Comparison of ENCODE assay signal across 18 cellular contexts in the genomic region with DNA sequence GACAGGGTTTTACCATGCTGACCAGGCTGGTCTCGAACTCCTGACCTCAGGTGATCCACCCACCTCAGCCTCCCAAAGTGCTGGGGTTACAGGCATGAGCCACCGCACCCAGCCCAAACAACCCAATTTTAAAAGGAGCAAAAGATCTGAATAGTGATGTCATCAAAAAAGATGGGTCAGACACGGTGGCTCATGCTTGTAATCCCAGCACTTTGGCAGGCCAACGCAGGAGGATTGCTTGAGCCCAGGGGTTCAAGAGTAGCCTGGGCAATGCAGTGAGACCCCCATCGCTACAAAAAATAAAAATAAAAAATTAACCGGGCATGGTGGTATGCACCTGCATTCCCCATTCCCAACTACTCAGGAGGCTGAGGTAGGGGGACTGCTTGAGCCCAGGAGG. TPM values are rescaled to one million over a fixed set of nuclear protein-coding genes. Genes with fewer than 3 reads are reported as not detected.
A peak's percentile ranks its signal among the peaks of the same experiment; 100 is the strongest.
DNase-seq lines count a peak whose midpoint lies in the region; ATAC-seq, FAIRE-seq and TF ChIP-seq lines count a peak whose summit lies in the region.
"Had no signal": no experiment of that assay in that cellular context is flagged by ENCODE, and none has a peak within 500 bp of the region (broad histone marks: within the 10 kb centered on the region; RNA-seq: fewer than 3 reads in every experiment).

No MANE protein-coding gene starts in this region.

- no peak overlapping the region; the same call in 1 of the 2 replicates for H4K8ac ChIP-seq in H1 (ENCODE audit: extremely low read depth, insufficient read depth, low read length)

- no peak overlapping the region for H3K9ac ChIP-seq in HepG2 (ENCODE audit: insufficient read depth, low read depth, low read length)
- no peak overlapping the region for H3K9ac ChIP-seq in H1 (replicated peaks in 1 of 4; ENCODE audit: extremely low read depth in 1 of 4, low read depth in 3 of 4, low read length in 3 of 4)
- no peak overlapping the region for H3K9ac ChIP-seq in MM.1S (ENCODE audit: low read length)
- H3K9ac ChIP-seq: BLaER1 had no signal

- H2AFZ ChIP-seq in HepG2 (ENCODE audit: low read length) (no peak overlapping the region), H1 (ENCODE audit: low read length) (no peak overlapping the region), MM.1S (ENCODE audit: low read length) (no peak overlapping the region)
- H2AFZ ChIP-seq: GM23248 had no signal

- H3K14ac ChIP-seq in H1 (ENCODE audit: insufficient read length) = no peak overlapping the region

- no peaks in the 10 kb centered on the region for H3K9me2 ChIP-seq in MM.1S (replicated peaks; ENCODE audit: insufficient read depth, low read length)

- H3K27me3 Mint-ChIP-seq in progenitor cell of endocrine pancreas = no peaks in the 10 kb centered on the region
- H3K27me3 Mint-ChIP-seq: CD8-positive, alpha-beta memory T cell had no signal

- peaks cover 69% of the 10 kb centered on the region for H3K79me2 ChIP-seq in HepG2 (ENCODE audit: insufficient read depth, low read length)
- peaks cover 7 to 91% of the 10 kb centered on the region in 2 experiments for H3K79me2 ChIP-seq in H1 (ENCODE audit: control insufficient read depth in 1 of 2, insufficient read depth in 2 of 2, low read length in 2 of 2)
- peaks cover 95% of the 10 kb centered on the region for H3K79me2 ChIP-seq in MM.1S (ENCODE audit: low read length)

- no peak overlapping the region for H2BK120ac ChIP-seq in H1 (replicated peaks; ENCODE audit: low read depth, low read length)

- no peak overlapping the region for H3K23ac ChIP-seq in H1 (ENCODE audit: insufficient read length)

- H3K27ac Mint-ChIP-seq in progenitor cell of endocrine pancreas = peak overlapping the region; percentile 45
- H3K27ac Mint-ChIP-seq: CD8-positive, alpha-beta memory T cell had no signal

- no peaks in the 10 kb centered on the region for H3K36me3 Mint-ChIP-seq in progenitor cell of endocrine pancreas (ENCODE audit: insufficient read depth)

- no peaks in the 10 kb centered on the region for H3K27me3 ChIP-seq in HepG2 (ENCODE audit: control insufficient read depth in 1 of 2, insufficient read depth in 2 of 2, low read length in 2 of 2)
- H3K27me3 ChIP-seq in right lobe of liver = no peaks in the 10 kb centered on the region
- peaks cover 0 to 2% (median 0%) of the 10 kb centered on the region in 4 experiments; a peak in 1 of 7 replicates for H3K27me3 ChIP-seq in H1 (replicated peaks in 1 of 4; ENCODE audit: control insufficient read depth in 3 of 4, extremely low read depth in 1 of 4, insufficient read depth in 3 of 4, low read length in 3 of 4)
- no peaks in the 10 kb centered on the region for H3K27me3 ChIP-seq in MM.1S (replicated peaks; ENCODE audit: insufficient read depth, low read length)

- H3K4me2 ChIP-seq in HepG2 (ENCODE audit: low read depth, low read length) = no peak overlapping the region
- no peak overlapping the region for H3K4me2 ChIP-seq in H1 (ENCODE audit: insufficient read depth in 1 of 2, low read depth in 2 of 2, low read length in 2 of 2)
- H3K4me2 ChIP-seq in MM.1S (ENCODE audit: low read depth, low read length) = no peak overlapping the region
- H3K4me2 ChIP-seq: BLaER1 had no signal

- POLR2A ChIA-PET in HepG2 (lab: Yijun Ruan, JAX) (no interaction called here), H1 (lab: Charles Lee; ENCODE audit: partially characterized antibody) (interaction anchor here (1.0 to 4.1 kb wide), 2 partner anchors 11 to 17 kb away, joined by 4 to 22 read pairs; no protein-coding TSS in a partner anchor)

- CTCF ChIA-PET in HepG2 (lab: Yijun Ruan, JAX; ENCODE audit: low intra/inter-chr PET ratio, low total read pairs) = no interaction called here
- CTCF ChIA-PET in H1 (lab: Charles Lee; ENCODE audit: partially characterized antibody) = interaction anchor here (0.6 to 3.0 kb wide), 7 partner anchors 17 to 441 kb away, joined by 3 to 18 read pairs (median 3); no protein-coding TSS in a partner anchor

- TF ChIP-seq CTCF in HepG2 (CRISPR knock-in tag; IDR thresholded peaks at IDR 0.05) (no peak), right lobe of liver (IDR thresholded peaks at IDR 0.05) (no peak), H1 (IDR thresholded peaks at IDR 0.05; ENCODE audit: control extremely low read depth in 1 of 3, insufficient read depth in 1 of 3, low read depth in 1 of 3, low read length in 3 of 3) (no peak), progenitor cell of endocrine pancreas (IDR thresholded peaks at IDR 0.05; ENCODE audit: unreplicated experiment) (no peak), MM.1S (IDR thresholded peaks at IDR 0.05; ENCODE audit: low read length) (no peak)

- TF ChIP-seq POLR2A in HepG2 (IDR thresholded peaks at IDR 0.05; ENCODE audit: insufficient read depth in 1 of 2, low read depth in 2 of 2, low read length in 2 of 2) (no peak), right lobe of liver (IDR thresholded peaks at IDR 0.05) (no peak), H1 (IDR thresholded peaks at IDR 0.05; ENCODE audit: control extremely low read depth in 1 of 2, low read depth in 2 of 2, low read length in 2 of 2) (no peak)

- no peak for FAIRE-seq in HepG2 (lab: Jason Lieb, UNC)
- no peak for FAIRE-seq in H1 (lab: Jason Lieb, UNC)

- 0 out of 2 replicates have a peak overlapping the region, but pooled peaks have one; percentile 32 for H2AK5ac ChIP-seq in H1 (ENCODE audit: low read depth, low read length)

- H3K4me3 ChIP-seq in HepG2 (replicated peaks in 1 of 3; ENCODE audit: insufficient read depth in 1 of 3, low read depth in 2 of 3, low read length in 3 of 3) (no peak overlapping the region), right lobe of liver (no peak overlapping the region), H1 (ENCODE audit: extremely low read depth in 1 of 4, insufficient read depth in 2 of 4, low read depth in 3 of 4, low read length in 4 of 4) (no peak overlapping the region), MM.1S (ENCODE audit: low read length) (no peak overlapping the region)
- H3K4me3 ChIP-seq: BLaER1 had no signal

- TF ChIP-seq RAD21 in HepG2 (CRISPR knock-in tag; IDR thresholded peaks at IDR 0.05) = no peak
- TF ChIP-seq RAD21 in H1 (IDR thresholded peaks at IDR 0.05 in 1 of 2, conservative IDR thresholded peaks at IDR 0.05 in 1 of 2; ENCODE audit: low read depth in 2 of 2, low read length in 2 of 2) = no peak

- H3K27ac ChIP-seq in HepG2 (ENCODE audit: extremely low read length, insufficient read depth, low read length) (no peak overlapping the region), right lobe of liver (no peak overlapping the region), H1 (ENCODE audit: low read depth, low read length) (no peak overlapping the region), MM.1S (ENCODE audit: low read length) (no peak overlapping the region)
- H3K27ac ChIP-seq: 22Rv1, BLaER1, HL-60 had no signal

- H3K9me3 ChIP-seq in HepG2 (ENCODE audit: low read length) (no peaks in the 10 kb centered on the region), right lobe of liver (no peaks in the 10 kb centered on the region), H1 (ENCODE audit: insufficient read depth in 2 of 2, low read depth in 1 of 2, low read length in 1 of 2) (no peaks in the 10 kb centered on the region), MM.1S (replicated peaks; ENCODE audit: insufficient read depth, low read length) (no peaks in the 10 kb centered on the region)
- H3K9me3 ChIP-seq: BLaER1, Caco-2 had no signal

- peak overlapping the region; percentile 53; the same call in 1 of the 2 replicates for H3K18ac ChIP-seq in H1 (ENCODE audit: extremely low read depth, low read length)

- H3K4me1 Mint-ChIP-seq in progenitor cell of endocrine pancreas (ENCODE audit: low read depth) = peaks cover 16% of the 10 kb centered on the region

- H3K4me1 ChIP-seq in HepG2 (ENCODE audit: insufficient read depth, low read length) (peaks cover 39% of the 10 kb centered on the region), right lobe of liver (peaks cover 0 to 19% (median 6%) of the 10 kb centered on the region in 4 donors), H1 (replicated peaks in 1 of 4; ENCODE audit: control insufficient read depth in 3 of 4, insufficient read depth in 4 of 4, low read length in 3 of 4) (peaks cover 1 to 21% (median 7%) of the 10 kb centered on the region in 4 experiments; a peak in 4 of 7 replicates), MM.1S (ENCODE audit: low read length) (peaks cover 17% of the 10 kb centered on the region; the same call in 1 of the 2 replicates)

- in situ Hi-C loops in HepG2 (cut with HindIII; ENCODE audit: extremely low pct_ligation_motif_present, low pct_unique_long_range_greater_than_20kb) = no loop called here

- WGBS in HepG2 (ENCODE audit: low lambda C conversion rate) = 95% methylated on average over 6 of the region's 6 CpGs
- 87% methylated on average over 6 of the region's 6 CpGs for WGBS in right lobe of liver (ENCODE audit: insufficient coverage, low coverage, low lambda C conversion rate, missing lambda C conversion rate)
- 98% methylated on average over 6 of the region's 6 CpGs; no CpG with 5 or more reads in 1 of the 2 experiments for WGBS in H1 (ENCODE audit: extremely low coverage in 1 of 2, insufficient coverage in 1 of 2, insufficient read length in 1 of 2, insufficient replicate concordance in 2 of 2, low coverage in 1 of 2, low lambda C conversion rate in 2 of 2, missing lambda C conversion rate in 1 of 2), 2 experiments

- no peak overlapping the region for H3K4ac ChIP-seq in H1 (replicated peaks; ENCODE audit: insufficient read length, low read depth, low read length)

- H3K36me3 ChIP-seq in HepG2 (replicated peaks in 1 of 2; ENCODE audit: control insufficient read depth in 1 of 2, insufficient read depth in 2 of 2, low read length in 2 of 2) (no peaks in the 10 kb centered on the region), right lobe of liver (no peaks in the 10 kb centered on the region), H1 (ENCODE audit: control insufficient read depth in 2 of 4, insufficient read depth in 4 of 4, low read length in 3 of 4) (no peaks in the 10 kb centered on the region), MM.1S (replicated peaks; ENCODE audit: insufficient read depth, low read length) (no peaks in the 10 kb centered on the region)
- H3K36me3 ChIP-seq: BLaER1 had no signal

- peaks cover 6% of the 10 kb centered on the region; the same call in 1 of the 2 replicates for H3K79me1 ChIP-seq in H1 (ENCODE audit: low read depth, low read length)

- peak overlapping the region; percentile 85; the same call in 1 of the 2 replicates for H2BK12ac ChIP-seq in H1 (ENCODE audit: low read depth, low read length)

- ATAC-seq in HepG2 (no peak), right lobe of liver (no peak)

- no peak overlapping the region for H3K56ac ChIP-seq in H1 (replicated peaks; ENCODE audit: insufficient read length, low read depth, low read length)

- H3K9me3 Mint-ChIP-seq in progenitor cell of endocrine pancreas (ENCODE audit: low read depth) = no peaks in the 10 kb centered on the region
- H3K9me3 Mint-ChIP-seq: CD8-positive, alpha-beta memory T cell had no signal

- H4K5ac ChIP-seq in H1 (ENCODE audit: insufficient read length, low read depth, low read length) = no peak overlapping the region

- no peak overlapping the region; the same call in 1 of the 2 replicates for H2BK20ac ChIP-seq in H1 (ENCODE audit: low read length)

- H3K23me2 ChIP-seq in H1 (ENCODE audit: low read depth, low read length) = peaks cover 3% of the 10 kb centered on the region

- TF ChIP-seq EP300 in HepG2 (IDR thresholded peaks at IDR 0.05; ENCODE audit: low read depth in 2 of 2, low read length in 2 of 2) = no peak
- no peak for TF ChIP-seq EP300 in HepG2 (CRISPR knock-in tag; IDR thresholded peaks at IDR 0.05; ENCODE audit: borderline replicate concordance)
- TF ChIP-seq EP300 in H1 (IDR thresholded peaks at IDR 0.05; ENCODE audit: borderline replicate concordance in 1 of 2, low read depth in 2 of 2, low read length in 2 of 2) = no peak

- intact Hi-C loops in HepG2 (cut with micrococcal nuclease; ENCODE audit: unreplicated experiment) = no loop called here
- intact Hi-C loops in right lobe of liver (cut with DNase I) = no loop called here

- no peak for DNase-seq in HepG2 (ENCODE audit: low spot score)
- DNase-seq in right lobe of liver = no peak
- no peak for DNase-seq in H1 (ENCODE audit: low read depth in 1 of 2, low spot score in 2 of 2)
- no peak for DNase-seq in progenitor cell of endocrine pancreas (ENCODE audit: low spot score, unreplicated experiment)
- no peak for DNase-seq in 8988T
- no peak for DNase-seq in LoVo (ENCODE audit: low spot score)
- DNase-seq in MM.1S = no peak
- DNase-seq: AML-193; Caco-2; CD8-positive, alpha-beta memory T cell; DND-41; GDM1; GM23248; HCEC 1CT; KG1 had no signal

- no peak overlapping the region for H4K91ac ChIP-seq in H1 (replicated peaks; ENCODE audit: insufficient read length, low read length)

- H3F3A ChIP-seq in MM.1S (ENCODE audit: insufficient read depth, low read length) = peaks cover 2% of the 10 kb centered on the region; the same call in 1 of the 2 replicates

- no peak overlapping the region for H3K4me3 Mint-ChIP-seq in progenitor cell of endocrine pancreas (ENCODE audit: low read depth)
- H3K4me3 Mint-ChIP-seq: CD8-positive, alpha-beta memory T cell had no signal

- no peak overlapping the region for H2BK15ac ChIP-seq in H1 (ENCODE audit: low read length)

- peaks cover 48% of the 10 kb centered on the region for H4K20me1 ChIP-seq in HepG2 (ENCODE audit: insufficient read depth, low read length)
- peaks cover 5 to 6% of the 10 kb centered on the region in 2 experiments for H4K20me1 ChIP-seq in H1 (replicated peaks in 1 of 2; ENCODE audit: control insufficient read depth in 1 of 2, insufficient read depth in 2 of 2, low read length in 2 of 2)
- H4K20me1 ChIP-seq in MM.1S (ENCODE audit: insufficient read depth, low read length) = peaks cover 13% of the 10 kb centered on the region; the same call in 1 of the 2 replicates

- no TSS peak for BruUV-seq in HepG2 (replicated peaks; lab: Mats Ljungman, UMichigan)

- H2BK5ac ChIP-seq in H1 (ENCODE audit: low read depth, low read length) = no peak overlapping the region; the same call in 1 of the 2 replicates

RNA-seq across cellular contexts. Expression of a gene that starts 6.1 kb away (rescaled TPM):
- total RNA-seq in HepG2 (2016; rRNA removed; fragmentation: Illumina TruSeq; extraction: Trizol) = 35.4 and 44.5 TPM in 2 replicates
- total RNA-seq in HepG2 (2016; cell fraction: cytosol; rRNA removed; fragmentation: Illumina TruSeq; extraction: Trizol; ENCODE audit: low read depth) = 33.4 and 38.1 TPM in 2 replicates
- 34.3 and 42.9 TPM in 2 replicates for total RNA-seq in HepG2 (2016; cell fraction: insoluble cytoplasmic fraction; rRNA removed; fragmentation: Illumina TruSeq; extraction: Trizol)
- total RNA-seq in HepG2 (2016; cell fraction: membrane; rRNA removed; fragmentation: Illumina TruSeq; extraction: Trizol) = 31.5 and 31.6 TPM in 2 replicates
- 34.9 and 35.6 TPM in 2 replicates for total RNA-seq in HepG2 (2016; cell fraction: nucleus; rRNA removed; fragmentation: Illumina TruSeq; extraction: Trizol)
- 24.2 and 28.6 TPM in 2 replicates for polyA plus RNA-seq in HepG2 (2011; rRNA removed)
- 14.5 and 18.0 TPM in 2 replicates for polyA plus RNA-seq in HepG2 (2011; cell fraction: cytosol; rRNA removed)
- polyA plus RNA-seq in HepG2 (2011; cell fraction: nucleus; rRNA removed) = 18.4 and 19.9 TPM in 2 replicates
- 19.5 and 21.8 TPM in 2 replicates for polyA plus RNA-seq in HepG2 (2012)
- polyA plus RNA-seq in HepG2 (2016; cell fraction: cytosol; fragmentation: Illumina TruSeq; extraction: Trizol; ENCODE audit: low read depth) = 2.4 and 3.0 TPM in 2 replicates
- 25.1 and 29.8 TPM in 2 replicates for polyA plus RNA-seq in HepG2 (2016; cell fraction: insoluble cytoplasmic fraction; fragmentation: Illumina TruSeq; extraction: Trizol; ENCODE audit: low read depth)
- polyA plus RNA-seq in HepG2 (2016; cell fraction: membrane; fragmentation: Illumina TruSeq; extraction: Trizol; ENCODE audit: low read depth) = 6.9 and 7.7 TPM in 2 replicates
- polyA plus RNA-seq in HepG2 (2016; cell fraction: nucleus; fragmentation: Illumina TruSeq; extraction: Trizol; ENCODE audit: insufficient read depth, low read depth) = 35.5 and 38.0 TPM in 2 replicates
- 30.9 and 40.2 TPM in 2 replicates for polyA minus RNA-seq in HepG2 (2011; rRNA and poly(A)+ RNA removed; ENCODE audit: low replicate concordance)
- 25.8 and 27.5 TPM in 2 replicates for polyA minus RNA-seq in HepG2 (2011; cell fraction: cytosol; rRNA and poly(A)+ RNA removed)
- 69.3 and 81.7 TPM in 2 replicates for polyA minus RNA-seq in HepG2 (2011; cell fraction: nucleus; rRNA and poly(A)+ RNA removed)
- total RNA-seq in right lobe of liver = 10 to 100 TPM; 14.0 to 24.3 (median 16.7) TPM
- total RNA-seq in H1 (2021; fragmentation: NEBNext Ultra II Directional; extraction: Animal tissue kit (Norgen Biotek cat#: 25700)) = 44.3 and 45.6 TPM in 2 replicates
- 12.2 and 21.1 TPM in 2 replicates for polyA plus RNA-seq in H1 (2011; rRNA removed)
- polyA plus RNA-seq in H1 (2011; cell fraction: cytosol; rRNA removed) = 24.7 TPM
- polyA plus RNA-seq in H1 (2011; cell fraction: nucleus; rRNA removed) = 30.5 TPM
- 26.0 to 31.4 TPM (median 27.7 TPM) in 4 replicates for polyA plus RNA-seq in H1 (2012, experiment 1 of 2)
- 2.5 TPM for polyA plus RNA-seq in H1 (2012, experiment 2 of 2)
- 26.0 TPM for polyA plus RNA-seq in H1 (2013, experiment 1 of 2)
- polyA plus RNA-seq in H1 (2013, experiment 2 of 2) = 23.3 TPM
- 54.2 and 78.1 TPM in 2 replicates for polyA minus RNA-seq in H1 (2011; rRNA and poly(A)+ RNA removed)
- 28.9 TPM for polyA minus RNA-seq in H1 (2011; cell fraction: cytosol; rRNA and poly(A)+ RNA removed)
- 70.3 TPM for polyA minus RNA-seq in H1 (2011; cell fraction: nucleus; rRNA and poly(A)+ RNA removed)
- total RNA-seq in progenitor cell of endocrine pancreas = 51.5 and 56.5 TPM in 2 replicates
